Comparison of ENCODE assay signal across 8 cellular contexts in genomic region chr5:138610468-138611294, GRCh38. TPM values are rescaled to one million over a fixed set of nuclear protein-coding genes. Genes with fewer than 3 reads are reported as not detected.
DNase-seq lines count a peak whose midpoint lies in the region; ATAC-seq, FAIRE-seq and TF ChIP-seq lines count a peak whose summit lies in the region.

No MANE protein-coding gene starts in this region.

- TF ChIP-seq CTCF in WI38 (IDR thresholded peaks at IDR 0.05; ENCODE audit: low read depth, low read length): peak; percentile 8; the same call in 1 of the 2 replicates
- TF ChIP-seq CTCF in D721Med (IDR thresholded peaks at IDR 0.05; ENCODE audit: insufficient read depth, missing control alignments): no peak

- no peak overlapping the region; the same call in 1 of the 2 replicates for H3K4me3 ChIP-seq in WI38 (ENCODE audit: low read depth, low read length)

- DNase-seq in DMS114 treated with DMSO at 0.1 percent for 48 hours (lab: John Stamatoyannopoulos, UW; ENCODE audit: unreplicated experiment) (peak; percentile 20), Right ventricle myocardium superior (no peak), pons (ENCODE audit: low spot score) (peak; percentile 48), D721Med (ENCODE audit: insufficient read length, low spot score) (no peak), COLO829 (ENCODE audit: low spot score) (no peak)

- intact Hi-C loops in Right ventricle myocardium superior (cut with DNase I): no loop called here

- peak; percentile 65 for ATAC-seq in Right ventricle myocardium superior (ENCODE audit: poor library complexity)
- ATAC-seq in HG02973 (IDR thresholded peaks at IDR 0.05; ENCODE audit: unreplicated experiment): no peak
- no peak for ATAC-seq in GM21737 (IDR thresholded peaks at IDR 0.05; ENCODE audit: unreplicated experiment)

- FAIRE-seq in D721Med (lab: Jason Lieb, UNC): no peak

RNA-seq across cellular contexts. Expression of gene HSPA9, which starts 35.5 kb away (rescaled TPM):
- 290 TPM for total RNA-seq in Right ventricle myocardium superior

Comparison
In these comparisons a context has a peak if more than half of its experiments do, and no peak if none do; other contexts are left out.
1. DNase-seq: peak in DMS114 treated with DMSO at 0.1 percent for 48 hours (single experiment) and pons (single experiment); none in Right ventricle myocardium superior (single experiment), D721Med (single experiment) and COLO829 (single experiment).